35 cellular contexts compared by ENCODE assay signal in the genomic region with DNA sequence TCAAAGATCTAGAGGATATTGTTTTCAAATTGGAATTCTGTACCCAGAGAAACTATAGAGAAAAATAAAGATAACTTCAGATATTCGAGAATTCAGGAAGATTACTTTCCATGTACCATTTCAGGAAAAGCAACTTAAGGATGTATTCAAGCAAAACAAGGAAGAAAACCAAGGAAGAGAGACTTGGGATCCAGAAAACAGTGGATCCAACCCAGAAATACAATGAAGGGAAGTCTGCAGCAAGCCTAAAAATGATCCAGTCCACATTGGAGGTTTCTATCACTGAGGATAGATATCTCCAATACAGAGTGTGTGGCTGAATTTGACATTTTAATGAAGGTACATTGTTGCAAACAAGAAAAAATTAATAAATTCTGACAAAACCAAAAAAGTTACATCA.
"Had no signal": no experiment of that assay in that cellular context is flagged by ENCODE, and none has a peak within 500 bp of the region (broad histone marks: within the 10 kb centered on the region; RNA-seq: fewer than 3 reads in every experiment).

No MANE protein-coding gene starts in this region.

- H3K4me1 Mint-ChIP-seq: activated B cell treated with CpG ODN at 0.5 μM for 24 hours; activated CD4-positive, alpha-beta T cell treated with anti-CD3 and anti-CD28 coated beads, Interleukin-2, amount 10 ng/mL, durations not matched to agents 24 days and 14 days; activated naive CD8-positive, alpha-beta T cell treated with anti-CD3 and anti-CD28 coated beads for 36 hours; activated T-helper 17 cell treated with anti-CD3 and anti-CD28 coated beads, Interleukin-2, amount 50 U/mL, for 72 hours had no signal

- H3K36me3 Mint-ChIP-seq: activated CD4-positive, alpha-beta memory T cell treated with anti-CD3 and anti-CD28 coated beads for 36 hours; activated naive CD4-positive, alpha-beta T cell treated with anti-CD3 and anti-CD28 coated beads, Interleukin-2, amount 50 U/mL, for 72 hours; activated naive CD8-positive, alpha-beta T cell treated with anti-CD3 and anti-CD28 coated beads for 36 hours had no signal

- DNase-seq: activated B cell treated with CpG ODN at 0.5 μM for 24 hours; activated CD4-positive, alpha-beta memory T cell treated with anti-CD3 and anti-CD28 coated beads for 36 hours; activated CD4-positive, alpha-beta T cell treated with anti-CD3 and anti-CD28 coated beads for 4 hours; activated CD4-positive, alpha-beta T cell treated with anti-CD3 and anti-CD28 coated beads, Interleukin-2, amount 10 ng/mL, durations not matched to agents 24 days and 14 days; activated CD4-positive, alpha-beta T cell treated with anti-CD3 and anti-CD28 coated beads, Interleukin-2, amount 50 U/mL, for 1 hour; activated CD4-positive, alpha-beta T cell treated with anti-CD3 and anti-CD28 coated beads, Interleukin-2, amount 50 U/mL, for 4 hours; activated CD4-positive, CD25-positive, alpha-beta regulatory T cell treated with anti-CD3 and anti-CD28 coated beads, Interleukin-2, amount 50 U/mL, for 72 hours; activated CD8-positive, alpha-beta memory T cell treated with anti-CD3 and anti-CD28 coated beads, Interleukin-2, amount 50 U/mL, for 4 hours; activated CD8-positive, alpha-beta T cell treated with anti-CD3 and anti-CD28 coated beads for 36 hours; activated effector memory CD4-positive, alpha-beta T cell treated with anti-CD3 and anti-CD28 coated beads, Interleukin-2, amount 50 U/mL, for 16 hours; activated gamma-delta T cell treated with Interleukin-2 at 50 U/mL for 16 hours; activated naive CD4-positive, alpha-beta T cell; activated naive CD4-positive, alpha-beta T cell treated with anti-CD3 and anti-CD28 coated beads for 36 hours; activated naive CD4-positive, alpha-beta T cell treated with anti-CD3 and anti-CD28 coated beads, Interleukin-2, amount 50 U/mL, for 16 hours; activated naive CD8-positive, alpha-beta T cell treated with anti-CD3 and anti-CD28 coated beads for 36 hours; activated T-cell treated with anti-CD3 and anti-CD28 coated beads for 4 hours; activated T-cell treated with anti-CD3 and anti-CD28 coated beads, Interleukin-2, amount 50 U/mL, for 1 hour; activated T-cell treated with anti-CD3 and anti-CD28 coated beads, Interleukin-2, amount 50 U/mL, for 72 hours; adrenal gland; amniotic stem cell; aorta; body of pancreas; brain microvascular endothelial cell; central memory CD4-positive, alpha-beta T cell; T-helper 2 cell; T-helper 9 cell had no signal

- H3K4me3 ChIP-seq: adrenal gland, body of pancreas, breast epithelium had no signal

- H3K27ac Mint-ChIP-seq: activated B cell treated with CpG ODN at 0.5 μM for 24 hours; activated CD4-positive, alpha-beta memory T cell treated with anti-CD3 and anti-CD28 coated beads for 36 hours; activated CD4-positive, alpha-beta T cell treated with anti-CD3 and anti-CD28 coated beads, Interleukin-2, amount 10 ng/mL, durations not matched to agents 24 days and 14 days; activated CD8-positive, alpha-beta T cell treated with anti-CD3 and anti-CD28 coated beads for 36 hours; activated naive CD4-positive, alpha-beta T cell treated with anti-CD3 and anti-CD28 coated beads for 36 hours; activated naive CD4-positive, alpha-beta T cell treated with anti-CD3 and anti-CD28 coated beads, Interleukin-2, amount 50 U/mL, for 72 hours; activated naive CD8-positive, alpha-beta T cell treated with anti-CD3 and anti-CD28 coated beads for 36 hours; activated T-cell treated with anti-CD3 and anti-CD28 coated beads, Interleukin-2, amount 50 U/mL, for 72 hours; activated T-helper 1 cell treated with anti-CD3 and anti-CD28 coated beads, Interleukin-12 subunit alpha, Interleukin-12 subunit beta, Interleukin-2, Interleukin-4 antibody, amounts not matched to agents 30 ng/mL and 10 ng/mL and 1 ng/mL, durations not matched to agents 14 hours and 24 hours and 36 hours; activated T-helper 17 cell treated with anti-CD3 and anti-CD28 coated beads, Interleukin-2, amount 50 U/mL, for 72 hours; T-helper 1 cell treated with Interleukin-12 subunit alpha and Interleukin-12 subunit beta and Interleukin-4 antibody, amounts not matched to agents 30 μg/mL and 1 μg/mL, for 36 hours; T-helper 2 cell treated with Interferon-gamma antibody and Interleukin-4, amounts not matched to agents 5 μg/mL and 100 μg/mL, for 36 hours had no signal

- H3K9me3 ChIP-seq: adrenal gland, body of pancreas had no signal

- H3K4me3 Mint-ChIP-seq: activated B cell treated with CpG ODN at 0.5 μM for 24 hours; activated CD4-positive, alpha-beta memory T cell treated with anti-CD3 and anti-CD28 coated beads for 36 hours; activated CD4-positive, alpha-beta T cell treated with anti-CD3 and anti-CD28 coated beads, Interleukin-2, amount 10 ng/mL, durations not matched to agents 24 days and 14 days; activated CD8-positive, alpha-beta T cell treated with anti-CD3 and anti-CD28 coated beads for 36 hours; activated naive CD4-positive, alpha-beta T cell treated with anti-CD3 and anti-CD28 coated beads for 36 hours; activated naive CD8-positive, alpha-beta T cell treated with anti-CD3 and anti-CD28 coated beads for 36 hours; activated T-cell treated with anti-CD3 and anti-CD28 coated beads, Interleukin-2, amount 50 U/mL, for 72 hours; activated T-helper 1 cell treated with anti-CD3 and anti-CD28 coated beads, Interleukin-12 subunit alpha, Interleukin-12 subunit beta, Interleukin-2, Interleukin-4 antibody, amounts not matched to agents 30 ng/mL and 10 ng/mL and 1 ng/mL, durations not matched to agents 14 hours and 24 hours and 36 hours; activated T-helper 17 cell treated with anti-CD3 and anti-CD28 coated beads, Interleukin-2, amount 50 U/mL, for 72 hours; T-helper 1 cell treated with Interleukin-12 subunit alpha and Interleukin-12 subunit beta and Interleukin-4 antibody, amounts not matched to agents 30 μg/mL and 1 μg/mL, for 36 hours; T-helper 2 cell treated with Interferon-gamma antibody and Interleukin-4, amounts not matched to agents 5 μg/mL and 100 μg/mL, for 36 hours had no signal

- ATAC-seq: activated CD8-positive, alpha-beta T cell treated with anti-CD3 and anti-CD28 coated beads for 36 hours; activated naive CD4-positive, alpha-beta T cell treated with anti-CD3 and anti-CD28 coated beads, Interleukin-2, amount 50 U/mL, for 72 hours; activated T-cell treated with anti-CD3 and anti-CD28 coated beads, Interleukin-2, amount 50 U/mL, for 72 hours; activated T-helper 17 cell treated with anti-CD3 and anti-CD28 coated beads, Interleukin-2, amount 50 U/mL, for 72 hours; body of pancreas had no signal

- H3K27me3 ChIP-seq: adrenal gland, body of pancreas, brain microvascular endothelial cell, breast epithelium had no signal

- H3K4me1 ChIP-seq: adrenal gland, body of pancreas, breast epithelium had no signal

- H3K36me3 ChIP-seq: adrenal gland, brain microvascular endothelial cell, breast epithelium had no signal

- H3K9me3 Mint-ChIP-seq: activated T-helper 1 cell treated with anti-CD3 and anti-CD28 coated beads, Interleukin-12 subunit alpha, Interleukin-12 subunit beta, Interleukin-2, Interleukin-4 antibody, amounts not matched to agents 30 ng/mL and 10 ng/mL and 1 ng/mL, durations not matched to agents 14 hours and 24 hours and 36 hours had no signal

- FAIRE-seq: astrocyte, TTC549 had no signal

- H3K27ac ChIP-seq: adrenal gland, body of pancreas, brain microvascular endothelial cell, breast epithelium, VCaP had no signal
